Comparison of ENCODE assay signal across 32 cellular contexts in the genomic region with DNA sequence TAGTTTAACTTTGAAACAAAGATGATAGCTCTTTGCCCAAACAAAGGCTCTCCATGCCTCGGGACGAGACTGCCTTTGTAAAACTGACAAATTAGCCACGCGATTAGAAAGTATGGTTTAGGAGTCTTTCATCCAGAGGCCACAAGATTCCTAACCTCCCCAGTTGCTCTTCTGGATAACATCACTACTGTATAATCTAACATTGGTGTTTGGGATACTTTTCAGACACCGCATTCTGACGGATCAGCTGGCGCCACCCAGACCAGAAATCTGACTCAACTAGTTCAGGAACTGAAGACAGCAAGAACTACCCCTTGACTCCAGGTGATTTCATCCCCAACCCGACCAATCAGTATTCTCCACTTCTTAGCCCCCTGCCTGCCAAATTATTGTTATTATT.
"Had no signal": no experiment of that assay in that cellular context is flagged by ENCODE, and none has a peak within 500 bp of the region (broad histone marks: within the 10 kb centered on the region; RNA-seq: fewer than 3 reads in every experiment).

No MANE protein-coding gene starts in this region.

- H3K9me3 Mint-ChIP-seq: activated B cell treated with CpG ODN at 0.5 μM for 24 hours; activated CD4-positive, alpha-beta memory T cell treated with anti-CD3 and anti-CD28 coated beads, Interleukin-2, amount 10 ng/mL, durations not matched to agents 7 days and 5 days; activated CD4-positive, alpha-beta T cell treated with anti-CD3 and anti-CD28 coated beads, Interleukin-2, amount 10 ng/mL, durations not matched to agents 24 days and 14 days; activated naive CD4-positive, alpha-beta T cell treated with anti-CD3 and anti-CD28 coated beads, Interleukin-2, amount 50 U/mL, for 72 hours; activated naive CD8-positive, alpha-beta T cell treated with anti-CD3 and anti-CD28 coated beads, Interleukin-2, amount 10 ng/mL, durations not matched to agents 7 days and 5 days; activated T-cell treated with anti-CD3 and anti-CD28 coated beads, Interleukin-2, amount 50 U/mL, for 24 hours; activated T-cell treated with anti-CD3 and anti-CD28 coated beads, Interleukin-2, amount 50 U/mL, for 72 hours; central memory CD8-positive, alpha-beta T cell; T-helper 2 cell treated with Interferon-gamma antibody and Interleukin-4, amounts not matched to agents 5 μg/mL and 100 μg/mL, for 36 hours had no signal

- H3K4me1 ChIP-seq: foreskin keratinocyte had no signal

- DNase-seq: activated B cell treated with CpG ODN at 0.5 μM for 24 hours; activated CD4-positive, alpha-beta memory T cell treated with anti-CD3 and anti-CD28 coated beads, Interleukin-2, amount 10 ng/mL, durations not matched to agents 7 days and 5 days; activated CD4-positive, alpha-beta T cell treated with anti-CD3 and anti-CD28 coated beads, Interleukin-2, amount 10 ng/mL, durations not matched to agents 24 days and 14 days; activated CD4-positive, alpha-beta T cell treated with anti-CD3 and anti-CD28 coated beads, Interleukin-2, amount 50 U/mL, for 4 hours; activated CD8-positive, alpha-beta memory T cell treated with anti-CD3 and anti-CD28 coated beads, Interleukin-2, amount 50 U/mL, for 48 hours; activated gamma-delta T cell; activated naive CD4-positive, alpha-beta T cell; activated naive CD4-positive, alpha-beta T cell treated with anti-CD3 and anti-CD28 coated beads, Interleukin-2, amount 10 ng/mL, durations not matched to agents 7 days and 5 days; activated naive CD8-positive, alpha-beta T cell treated with anti-CD3 and anti-CD28 coated beads, Interleukin-2, amount 10 ng/mL, durations not matched to agents 7 days and 5 days; activated T-cell treated with anti-CD3 and anti-CD28 coated beads for 4 hours; activated T-cell treated with anti-CD3 and anti-CD28 coated beads, Interleukin-2, amount 50 U/mL, for 24 hours; activated T-cell treated with anti-CD3 and anti-CD28 coated beads, Interleukin-2, amount 50 U/mL, for 72 hours; amniotic stem cell; anterior cingulate cortex; brain microvascular endothelial cell; cortex of kidney; dermis blood vessel endothelial cell; effector CD4-positive, alpha-beta T cell; foreskin keratinocyte; head of caudate nucleus; T-helper 1 cell; T-helper 17 cell; T1000; WERI-Rb-1 had no signal

- H3K27ac ChIP-seq: brain microvascular endothelial cell, foreskin keratinocyte, WERI-Rb-1 had no signal

- H3K36me3 Mint-ChIP-seq: activated naive CD4-positive, alpha-beta T cell treated with anti-CD3 and anti-CD28 coated beads, Interleukin-2, amount 50 U/mL, for 72 hours had no signal

- FAIRE-seq: astrocyte, bronchial epithelial cell, colon had no signal

- H3K36me3 ChIP-seq: brain microvascular endothelial cell, WERI-Rb-1 had no signal

- H3K27me3 Mint-ChIP-seq: activated CD4-positive, alpha-beta T cell treated with anti-CD3 and anti-CD28 coated beads, Interleukin-2, amount 10 ng/mL, durations not matched to agents 24 days and 14 days; activated naive CD4-positive, alpha-beta T cell treated with anti-CD3 and anti-CD28 coated beads, Interleukin-2, amount 10 ng/mL, durations not matched to agents 7 days and 5 days; activated naive CD8-positive, alpha-beta T cell treated with anti-CD3 and anti-CD28 coated beads, Interleukin-2, amount 10 ng/mL, durations not matched to agents 7 days and 5 days; central memory CD8-positive, alpha-beta T cell; T-helper 17 cell had no signal

- ATAC-seq: activated CD4-positive, CD25-positive, alpha-beta regulatory T cell treated with anti-CD3 and anti-CD28 coated beads, Interleukin-2, amount 50 U/mL, for 24 hours; activated naive CD4-positive, alpha-beta T cell treated with anti-CD3 and anti-CD28 coated beads, Interleukin-2, amount 50 U/mL, for 72 hours; activated T-cell treated with anti-CD3 and anti-CD28 coated beads, Interleukin-2, amount 50 U/mL, for 72 hours; esophagus mucosa; foreskin keratinocyte; T-helper 17 cell had no signal

- H3K27ac Mint-ChIP-seq: activated B cell treated with CpG ODN at 0.5 μM for 24 hours; activated CD4-positive, alpha-beta memory T cell treated with anti-CD3 and anti-CD28 coated beads, Interleukin-2, amount 10 ng/mL, durations not matched to agents 7 days and 5 days; activated CD4-positive, alpha-beta T cell treated with anti-CD3 and anti-CD28 coated beads, Interleukin-2, amount 10 ng/mL, durations not matched to agents 24 days and 14 days; activated naive CD4-positive, alpha-beta T cell treated with anti-CD3 and anti-CD28 coated beads, Interleukin-2, amount 10 ng/mL, durations not matched to agents 7 days and 5 days; activated naive CD4-positive, alpha-beta T cell treated with anti-CD3 and anti-CD28 coated beads, Interleukin-2, amount 50 U/mL, for 72 hours; activated naive CD8-positive, alpha-beta T cell treated with anti-CD3 and anti-CD28 coated beads, Interleukin-2, amount 10 ng/mL, durations not matched to agents 7 days and 5 days; activated T-cell treated with anti-CD3 and anti-CD28 coated beads, Interleukin-2, amount 50 U/mL, for 24 hours; activated T-cell treated with anti-CD3 and anti-CD28 coated beads, Interleukin-2, amount 50 U/mL, for 72 hours; T-helper 17 cell; T-helper 2 cell treated with Interferon-gamma antibody and Interleukin-4, amounts not matched to agents 5 μg/mL and 100 μg/mL, for 36 hours had no signal

- H3K4me1 Mint-ChIP-seq: activated B cell treated with CpG ODN at 0.5 μM for 24 hours had no signal

- H3K4me3 Mint-ChIP-seq: activated B cell treated with CpG ODN at 0.5 μM for 24 hours; activated CD4-positive, alpha-beta memory T cell treated with anti-CD3 and anti-CD28 coated beads, Interleukin-2, amount 10 ng/mL, durations not matched to agents 7 days and 5 days; activated CD4-positive, alpha-beta T cell treated with anti-CD3 and anti-CD28 coated beads, Interleukin-2, amount 10 ng/mL, durations not matched to agents 24 days and 14 days; activated naive CD4-positive, alpha-beta T cell treated with anti-CD3 and anti-CD28 coated beads, Interleukin-2, amount 10 ng/mL, durations not matched to agents 7 days and 5 days; activated naive CD8-positive, alpha-beta T cell treated with anti-CD3 and anti-CD28 coated beads, Interleukin-2, amount 10 ng/mL, durations not matched to agents 7 days and 5 days; activated T-cell treated with anti-CD3 and anti-CD28 coated beads, Interleukin-2, amount 50 U/mL, for 24 hours; activated T-cell treated with anti-CD3 and anti-CD28 coated beads, Interleukin-2, amount 50 U/mL, for 72 hours; central memory CD8-positive, alpha-beta T cell; T-helper 17 cell; T-helper 2 cell treated with Interferon-gamma antibody and Interleukin-4, amounts not matched to agents 5 μg/mL and 100 μg/mL, for 36 hours had no signal

- H3K27me3 ChIP-seq: brain microvascular endothelial cell, foreskin keratinocyte had no signal
